8 cellular contexts compared by ENCODE assay signal in the genomic region with DNA sequence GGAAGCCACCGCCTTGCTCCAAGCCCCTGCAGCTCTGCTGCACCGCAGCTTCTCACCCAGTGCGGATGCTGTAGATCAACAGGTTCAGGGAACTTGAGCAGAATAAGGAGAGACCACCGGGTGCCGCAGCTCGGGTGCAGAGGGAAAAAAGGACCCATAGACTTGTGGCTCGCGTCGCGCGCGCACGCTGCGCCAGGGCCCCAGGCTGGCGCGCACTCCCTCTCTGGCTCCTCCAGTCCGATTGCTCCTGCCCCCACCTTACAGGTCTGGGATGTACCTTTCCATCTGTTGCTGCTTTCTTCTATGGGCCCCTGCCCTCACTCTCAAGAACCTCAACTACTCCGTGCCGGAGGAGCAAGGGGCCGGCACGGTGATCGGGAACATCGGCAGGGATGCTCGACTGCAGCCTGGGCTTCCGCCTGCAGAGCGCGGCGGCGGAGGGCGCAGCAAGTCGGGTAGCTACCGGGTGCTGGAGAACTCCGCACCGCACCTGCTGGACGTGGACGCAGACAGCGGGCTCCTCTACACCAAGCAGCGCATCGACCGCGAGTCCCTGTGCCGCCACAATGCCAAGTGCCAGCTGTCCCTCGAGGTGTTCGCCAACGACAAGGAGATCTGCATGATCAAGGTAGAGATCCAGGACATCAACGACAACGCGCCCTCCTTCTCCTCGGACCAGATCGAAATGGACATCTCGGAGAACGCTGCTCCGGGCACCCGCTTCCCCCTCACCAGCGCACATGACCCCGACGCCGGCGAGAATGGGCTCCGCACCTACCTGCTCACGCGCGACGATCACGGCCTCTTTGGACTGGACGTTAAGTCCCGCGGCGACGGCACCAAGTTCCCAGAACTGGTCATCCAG. TPM values are rescaled to one million over a fixed set of nuclear protein-coding genes. Genes with fewer than 3 reads are reported as not detected.
DNase-seq lines count a peak whose midpoint lies in the region; ATAC-seq, FAIRE-seq and TF ChIP-seq lines count a peak whose summit lies in the region.

No MANE protein-coding gene starts in this region.

- peaks cover 14% of the 10 kb centered on the region; the same call in 1 of the 2 replicates for H3K4me1 ChIP-seq in HUES6 (ENCODE audit: control insufficient read depth, insufficient read depth, low read length)
- peaks cover 44% of the 10 kb centered on the region for H3K4me1 ChIP-seq in body of pancreas
- H3K4me1 ChIP-seq in kidney (ENCODE audit: control insufficient read depth in 1 of 2, insufficient read depth in 1 of 2, low read depth in 1 of 2, low read length in 2 of 2): peaks cover 0 to 13% of the 10 kb centered on the region in 2 donors

- H3K36me3 ChIP-seq in HUES6 (ENCODE audit: control insufficient read depth, insufficient read depth, low read length) (no peaks in the 10 kb centered on the region), body of pancreas (replicated peaks in 1 of 2; ENCODE audit: insufficient read depth in 1 of 2, low read depth in 2 of 2) (no peaks in the 10 kb centered on the region), kidney (ENCODE audit: control insufficient read depth in 1 of 2, insufficient read depth in 2 of 2, low read length in 2 of 2) (no peaks in the 10 kb centered on the region)

- H3K4me3 Mint-ChIP-seq in stimulated activated naive CD8-positive, alpha-beta T cell treated with anti-CD3 and anti-CD28 coated beads, Interleukin-15, amount 100 ng/mL, for 72 hours: peak overlapping the region; percentile 69 to 77

- no peak for TF ChIP-seq POLR2A in body of pancreas (IDR thresholded peaks at IDR 0.05)

- H3K9me3 ChIP-seq in HUES6 (ENCODE audit: control insufficient read depth, insufficient read depth, low read depth, low read length): no peaks in the 10 kb centered on the region
- H3K9me3 ChIP-seq in body of pancreas: no peaks in the 10 kb centered on the region
- no peaks in the 10 kb centered on the region for H3K9me3 ChIP-seq in kidney (ENCODE audit: control insufficient read depth in 1 of 2, low read length in 2 of 2)

- no peak overlapping the region for H3K9ac ChIP-seq in HUES6 (ENCODE audit: low read length)
- peak overlapping the region in 1 of 2 donors; percentile 44 for H3K9ac ChIP-seq in kidney (ENCODE audit: low read length in 2 of 2)

- peaks cover 59% of the 10 kb centered on the region for H3K4me1 Mint-ChIP-seq in stimulated activated naive CD8-positive, alpha-beta T cell treated with anti-CD3 and anti-CD28 coated beads, Interleukin-15, amount 100 ng/mL, for 72 hours

- peak; percentile 19 for ATAC-seq in body of pancreas
- ATAC-seq in stimulated activated naive CD8-positive, alpha-beta T cell treated with anti-CD3 and anti-CD28 coated beads, Interleukin-15, amount 100 ng/mL, for 72 hours: no peak
- ATAC-seq in GM18867 (IDR thresholded peaks at IDR 0.05; ENCODE audit: unreplicated experiment): no peak
- ATAC-seq in GM21447 (IDR thresholded peaks at IDR 0.05; ENCODE audit: unreplicated experiment): no peak
- no peak for ATAC-seq in GM21528 (IDR thresholded peaks at IDR 0.05; ENCODE audit: low FRiP score, unreplicated experiment)

- H3K27ac ChIP-seq in HUES6 (ENCODE audit: low read depth, low read length) (no peak overlapping the region), body of pancreas (peak overlapping the region in 3 of 4 donors; percentile 61 to 80 (median 69)), kidney (ENCODE audit: low read depth in 2 of 2, low read length in 2 of 2) (peak overlapping the region in 1 of 2 donors; percentile 59)

- DNase-seq in body of pancreas (peak; percentile 11 to 27 (median 18)), kidney (no peak), ureter (ENCODE audit: low spot score) (no peak)
- DNase-seq in stimulated activated naive CD8-positive, alpha-beta T cell treated with anti-CD3 and anti-CD28 coated beads, Interleukin-15, amount 100 ng/mL, for 72 hours: peak in 1 of 2 donors; percentile 8

- H3K4me3 ChIP-seq in HUES6 (ENCODE audit: low read depth, low read length) (peak overlapping the region; percentile 79), body of pancreas (peak overlapping the region; percentile 24 to 53), kidney (ENCODE audit: low read length in 2 of 2) (peak overlapping the region; percentile 73 to 77)

- FAIRE-seq in kidney (lab: Jason Lieb, UNC): no peak

- H3K27ac Mint-ChIP-seq in stimulated activated naive CD8-positive, alpha-beta T cell treated with anti-CD3 and anti-CD28 coated beads, Interleukin-15, amount 100 ng/mL, for 72 hours: no peak overlapping the region

- TF ChIP-seq CTCF in body of pancreas (IDR thresholded peaks at IDR 0.05) (peak in 1 of 7 experiments; percentile 5), kidney (IDR thresholded peaks at IDR 0.05; ENCODE audit: borderline replicate concordance, extremely low read depth, insufficient read depth) (no peak)

- peaks cover 72% of the 10 kb centered on the region for H3K27me3 Mint-ChIP-seq in stimulated activated naive CD8-positive, alpha-beta T cell treated with anti-CD3 and anti-CD28 coated beads, Interleukin-15, amount 100 ng/mL, for 72 hours

- H3K27me3 ChIP-seq in HUES6 (ENCODE audit: control insufficient read depth, insufficient read depth, low read length) (peaks cover 97% of the 10 kb centered on the region), body of pancreas (peaks cover 0 to 12% of the 10 kb centered on the region in 2 donors)

- intact Hi-C loops in body of pancreas (cut with DNase I) (no loop called here), kidney (cut with DNase I) (no loop called here)

- H3K9me3 Mint-ChIP-seq in stimulated activated naive CD8-positive, alpha-beta T cell treated with anti-CD3 and anti-CD28 coated beads, Interleukin-15, amount 100 ng/mL, for 72 hours: peaks cover 0 to 12% of the 10 kb centered on the region in 2 donors

- 4 to 5% methylated on average over 24 to 70 of the region's 70 CpGs for WGBS in body of pancreas, 2 donors

RNA-seq across cellular contexts. Expression of gene PCDH17, which starts 1.0 kb away (rescaled TPM):
- 10 to 100 TPM in 1 of 2 donors, 1 to 10 TPM in 1; 6.0 to 21.8 TPM for total RNA-seq in body of pancreas
- total RNA-seq in kidney: 18.5 TPM
- 1.0 TPM for polyA plus RNA-seq in kidney (ENCODE audit: insufficient read depth, low read depth, low replicate concordance)
- 8.1 TPM for total RNA-seq in ureter

Comparison
In these comparisons a context has a peak if more than half of its experiments do, and no peak if none do; other contexts are left out.
1. DNase-seq: peak in body of pancreas (4 of 4); none in kidney (single experiment) and ureter (single experiment).
2. Peak in every context shown above with its lines, with median percentiles within 50 percentile points of each other: H3K4me3 ChIP-seq.